8 cellular contexts compared by ENCODE assay signal in the genomic region with DNA sequence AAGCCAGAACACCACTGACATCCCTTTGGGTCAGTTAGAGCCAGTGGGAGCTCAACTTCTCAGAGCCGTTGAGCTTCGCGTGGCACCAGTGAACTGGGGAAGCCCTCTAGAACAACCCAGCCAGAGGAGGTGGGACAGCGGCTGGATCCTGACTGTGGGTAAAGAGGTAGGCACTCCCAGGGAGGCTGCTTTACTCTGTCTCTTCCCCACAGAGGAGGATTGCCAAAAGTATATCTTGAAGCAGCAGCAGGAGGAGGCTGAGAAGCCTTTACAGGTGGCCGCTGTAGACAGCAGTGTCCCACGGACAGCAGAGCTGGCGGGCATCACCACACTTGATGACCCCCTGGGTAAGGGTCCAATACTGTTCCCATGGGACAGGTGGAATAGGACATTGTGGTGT. TPM values are rescaled to one million over a fixed set of nuclear protein-coding genes. Genes with fewer than 3 reads are reported as not detected.
DNase-seq lines count a peak whose midpoint lies in the region; ATAC-seq and TF ChIP-seq lines count a peak whose summit lies in the region.

No MANE protein-coding gene starts in this region.

- H3K27ac Mint-ChIP-seq in naive thymus-derived CD8-positive, alpha-beta T cell, result peak overlapping the region; percentile 95 to 99 (median 98)

- intact Hi-C loops in dorsolateral prefrontal cortex (cut with DNase I), result loop anchor here (5.0 to 10.0 kb wide), 4 partner anchors 205 to 335 kb away; partner anchors contain the start of gene XYLB (in 2 of the 2)
- intact Hi-C loops in posterior vena cava (cut with DNase I), result loop anchor here in 1 of 2 donors (10.0 kb wide), 1 partner anchor 105 kb away; no protein-coding TSS in a partner anchor

- H3K4me3 Mint-ChIP-seq in naive thymus-derived CD8-positive, alpha-beta T cell, result peak overlapping the region; percentile 85 to 100 (median 96)

- H3K9me3 Mint-ChIP-seq in naive thymus-derived CD8-positive, alpha-beta T cell, result no peaks in the 10 kb centered on the region

- TF ChIP-seq CTCF in AG04450 (IDR thresholded peaks at IDR 0.05; ENCODE audit: low read depth, low read length), result no peak
- TF ChIP-seq CTCF in KMS-11 (conservative IDR thresholded peaks at IDR 0.05; ENCODE audit: low read depth, low read length), result no peak
- no peak for TF ChIP-seq CTCF in dorsolateral prefrontal cortex (IDR thresholded peaks at IDR 0.05 in 54 of 56, conservative IDR thresholded peaks at IDR 0.05 in 2 of 56; ENCODE audit: low read depth in 1 of 56, partially characterized antibody in 56 of 56)

- CTCF ChIA-PET in AG04450 (lab: Charles Lee), result interaction anchor here (0.9 to 1.5 kb wide), 2 partner anchors 159 to 207 kb away, joined by 3 read pairs; partner anchors contain the start of gene XYLB

- H3K27me3 Mint-ChIP-seq in naive thymus-derived CD8-positive, alpha-beta T cell, result no peaks in the 10 kb centered on the region

- H3K79me2 ChIP-seq in KMS-11 (ENCODE audit: insufficient read depth, low read depth), result no peaks in the 10 kb centered on the region

- H3K27ac ChIP-seq in AG04450 (ENCODE audit: low read depth, low read length), result no peak overlapping the region
- H3K27ac ChIP-seq in KMS-11, result no peak overlapping the region
- peak overlapping the region in 4 of 59 donors; percentile 85 to 96 (median 88) for H3K27ac ChIP-seq in dorsolateral prefrontal cortex

- peak overlapping the region; percentile 85 for H3K4me3 ChIP-seq in AG04450 (ENCODE audit: low read depth, low read length)
- no peak overlapping the region for H3K4me3 ChIP-seq in KMS-11 (IDR thresholded peaks at IDR 0.05; ENCODE audit: insufficient read depth, low read depth, low read length)
- H3K4me3 ChIP-seq in dorsolateral prefrontal cortex, result peak overlapping the region in 51 of 59 donors; percentile 47 to 100 (median 93)

- H3K27me3 ChIP-seq in AG04450 (ENCODE audit: control insufficient read depth, insufficient read depth, low read length) (no peaks in the 10 kb centered on the region), KMS-11 (ENCODE audit: insufficient read depth, low read depth) (no peaks in the 10 kb centered on the region), dorsolateral prefrontal cortex (no peaks in the 10 kb centered on the region)

- peak overlapping the region; percentile 76; the same call in 1 of the 2 replicates for H3K4me2 ChIP-seq in KMS-11

- H3K9me3 ChIP-seq in AG04450 (ENCODE audit: control insufficient read depth, insufficient read depth, low read length), result no peaks in the 10 kb centered on the region; the same call in 1 of the 2 replicates

- no peaks in the 10 kb centered on the region for H4K20me1 ChIP-seq in KMS-11 (ENCODE audit: insufficient read depth)

- H3K9ac ChIP-seq in KMS-11, result no peak overlapping the region

- H3K4me1 ChIP-seq in KMS-11 (ENCODE audit: low read depth, poor library complexity, severe bottlenecking), result peaks cover 5% of the 10 kb centered on the region

- H2AFZ ChIP-seq in KMS-11 (ENCODE audit: low read depth), result no peak overlapping the region

- POLR2A ChIA-PET in AG04450 (lab: Yijun Ruan, JAX), result no interaction called here
- POLR2A ChIA-PET in naive thymus-derived CD8-positive, alpha-beta T cell (lab: Charles Lee), result interaction anchor here (0.8 to 7.5 kb wide), 4 partner anchors 14 to 46 kb away, joined by 5 to 192 read pairs (median 6); partner anchors contain the start of gene OXSR1

- no peaks in the 10 kb centered on the region for H3K36me3 ChIP-seq in KMS-11 (ENCODE audit: insufficient read depth)

- no peak for ATAC-seq in naive thymus-derived CD8-positive, alpha-beta T cell
- ATAC-seq in HG03039 (IDR thresholded peaks at IDR 0.05; ENCODE audit: unreplicated experiment), result no peak
- ATAC-seq in HG03045 (IDR thresholded peaks at IDR 0.05; ENCODE audit: unreplicated experiment), result no peak

- H3K4me1 Mint-ChIP-seq in naive thymus-derived CD8-positive, alpha-beta T cell, result peaks cover 32 to 67% (median 59%) of the 10 kb centered on the region in 4 donors

- H3K36me3 Mint-ChIP-seq in naive thymus-derived CD8-positive, alpha-beta T cell, result peaks cover 0 to 28% (median 0%) of the 10 kb centered on the region in 3 donors

- no peak for DNase-seq in AG04450 (ENCODE audit: low read depth, low spot score)
- no peak for DNase-seq in dorsolateral prefrontal cortex
- DNase-seq in naive thymus-derived CD8-positive, alpha-beta T cell, result peak in 2 of 10 donors; percentile 7 to 41
- DNase-seq in posterior vena cava (ENCODE audit: low spot score), result no peak
- DNase-seq in NCI-H2196 (lab: John Stamatoyannopoulos, UW; ENCODE audit: unreplicated experiment), result no peak

RNA-seq across cellular contexts. Expression of gene MYD88, which starts 1.2 kb away (rescaled TPM):
- 32.4 and 47.0 TPM in 2 replicates for polyA plus RNA-seq in AG04450 (2011; rRNA removed)
- polyA minus RNA-seq in AG04450 (2011; rRNA and poly(A)+ RNA removed), result 41.1 and 50.9 TPM in 2 replicates
- total RNA-seq in dorsolateral prefrontal cortex (10 to 100 TPM in 15 of 120 experiments, 1 to 10 TPM in 105; 2.0 to 22.0 (median 6.7) TPM), posterior vena cava (10 to 100 TPM; 24.7 to 26.3 TPM)
- 10 to 100 TPM; 40.6 to 44.7 TPM for total RNA-seq in naive thymus-derived CD8-positive, alpha-beta T cell
- polyA plus RNA-seq in naive thymus-derived CD8-positive, alpha-beta T cell, result 10 to 100 TPM; 54.5 to 73.9 (median 71.8) TPM

RNA-seq across cellular contexts. Expression of gene ACAA1, which starts 2.7 kb away (rescaled TPM):
- 47.6 and 50.9 TPM in 2 replicates for polyA plus RNA-seq in AG04450 (2011; rRNA removed)
- 39.0 and 51.0 TPM in 2 replicates for polyA minus RNA-seq in AG04450 (2011; rRNA and poly(A)+ RNA removed)
- total RNA-seq in dorsolateral prefrontal cortex, result 100 to 1,000 TPM in 2 of 120 experiments, 10 to 100 TPM in 118; 60.8 to 105 (median 80.7) TPM
- 10 to 100 TPM; 81.0 to 84.3 TPM for total RNA-seq in naive thymus-derived CD8-positive, alpha-beta T cell
- 10 to 100 TPM; 53.5 to 64.8 (median 55.6) TPM for polyA plus RNA-seq in naive thymus-derived CD8-positive, alpha-beta T cell
- 10 to 100 TPM; 29.8 to 41.9 TPM for total RNA-seq in posterior vena cava

RNA-seq across cellular contexts. Expression of gene OXSR1, which starts 25.7 kb away (rescaled TPM):
- 34.7 and 42.3 TPM in 2 replicates for polyA plus RNA-seq in AG04450 (2011; rRNA removed)
- 28.7 and 34.5 TPM in 2 replicates for polyA minus RNA-seq in AG04450 (2011; rRNA and poly(A)+ RNA removed)
- total RNA-seq in dorsolateral prefrontal cortex (10 to 100 TPM; 22.6 to 47.5 (median 31.4) TPM), posterior vena cava (10 to 100 TPM; 30.4 to 52.3 TPM)
- 10 to 100 TPM; 40.3 to 40.8 TPM for total RNA-seq in naive thymus-derived CD8-positive, alpha-beta T cell
- 10 to 100 TPM; 12.9 to 14.0 (median 13.1) TPM for polyA plus RNA-seq in naive thymus-derived CD8-positive, alpha-beta T cell
